Comparison of ENCODE assay signal across 9 cellular contexts in genomic region chr1:203662821-203663220, GRCh38. TPM values are rescaled to one million over a fixed set of nuclear protein-coding genes. Genes with fewer than 3 reads are reported as not detected.
DNase-seq lines count a peak whose midpoint lies in the region; ATAC-seq and TF ChIP-seq lines count a peak whose summit lies in the region.
"Had no signal": no experiment of that assay in that cellular context is flagged by ENCODE, and none has a peak within 500 bp of the region (broad histone marks: within the 10 kb centered on the region; RNA-seq: fewer than 3 reads in every experiment).

No MANE protein-coding gene starts in this region.

- DNase-seq in HCT116 (ENCODE audit: low read depth, low spot score) (no peak), esophagus squamous epithelium (lab: John Stamatoyannopoulos, UW) (no peak), midbrain (lab: John Stamatoyannopoulos, UW) (no peak), NCI-H2196 (lab: John Stamatoyannopoulos, UW; ENCODE audit: unreplicated experiment) (no peak)
- no peak for DNase-seq in activated CD4-positive, alpha-beta memory T cell treated with anti-CD3 and anti-CD28 coated beads for 36 hours
- DNase-seq: H7 had no signal

- H3K79me2 ChIP-seq in HCT116 (ENCODE audit: insufficient read depth, low read length), result no peaks in the 10 kb centered on the region

- TF ChIP-seq CTCF in HCT116 (IDR thresholded peaks at IDR 0.05 in 2 of 3, conservative IDR thresholded peaks at IDR 0.05 in 1 of 3; ENCODE audit: borderline replicate concordance in 1 of 3, insufficient read depth in 1 of 3, low read depth in 2 of 3, low read length in 2 of 3) (no peak), esophagus squamous epithelium (IDR thresholded peaks at IDR 0.05) (no peak)

- TF ChIP-seq POLR2A in HCT116 (IDR thresholded peaks at IDR 0.05; ENCODE audit: borderline replicate concordance, extremely low read depth, insufficient read depth, insufficient read length), result no peak
- no peak for TF ChIP-seq POLR2A in esophagus squamous epithelium (IDR thresholded peaks at IDR 0.05)

- peaks cover 64% of the 10 kb centered on the region for H3K4me1 Mint-ChIP-seq in activated CD4-positive, alpha-beta memory T cell treated with anti-CD3 and anti-CD28 coated beads for 36 hours (ENCODE audit: low read depth)

- WGBS in esophagus squamous epithelium, 2 donors, result 50 to 54% methylated on average over 2 of the region's 2 CpGs

- H3K4me1 ChIP-seq in HCT116 (ENCODE audit: control insufficient read depth in 1 of 2, insufficient read depth in 2 of 2, low read length in 2 of 2), result peaks cover 22 to 42% of the 10 kb centered on the region in 2 experiments
- peaks cover 13 to 81% (median 61%) of the 10 kb centered on the region in 3 donors for H3K4me1 ChIP-seq in esophagus squamous epithelium
- H3K4me1 ChIP-seq in skeletal muscle tissue (ENCODE audit: control insufficient read depth in 3 of 3, insufficient read depth in 3 of 3, low read length in 3 of 3), result peaks cover 39 to 50% (median 50%) of the 10 kb centered on the region in 3 donors

- BruUV-seq in HCT116 (replicated peaks; lab: Mats Ljungman, UMichigan), result no TSS peak

- peak overlapping the region; percentile 73 for H3K27ac Mint-ChIP-seq in activated CD4-positive, alpha-beta memory T cell treated with anti-CD3 and anti-CD28 coated beads for 36 hours

- POLR2A ChIA-PET in HCT116 (lab: Charles Lee), result interaction anchor here (0.8 kb wide), 1 partner anchor 9 kb away, joined by 3 read pairs; no protein-coding TSS in a partner anchor
- POLR2A ChIA-PET in activated CD4-positive, alpha-beta memory T cell treated with anti-CD3 and anti-CD28 coated beads for 36 hours (lab: Charles Lee), result interaction anchor here (1.0 to 1.4 kb wide), 2 partner anchors 9 to 13 kb away, joined by 3 to 19 read pairs; no protein-coding TSS in a partner anchor

- TF ChIP-seq RAD21 in HCT116 (IDR thresholded peaks at IDR 0.05; ENCODE audit: low read depth), result no peak

- CTCF ChIA-PET in HCT116 (lab: Charles Lee), result interaction anchor here (0.9 to 1.0 kb wide), 2 partner anchors 9 to 158 kb away, joined by 3 to 4 read pairs; no protein-coding TSS in a partner anchor
- CTCF ChIA-PET in activated CD4-positive, alpha-beta memory T cell treated with anti-CD3 and anti-CD28 coated beads for 36 hours (lab: Charles Lee), result interaction anchor here (1.0 to 1.8 kb wide), 5 partner anchors 10 to 159 kb away, joined by 3 to 8 read pairs (median 5); no protein-coding TSS in a partner anchor

- H3K9me3 ChIP-seq in HCT116 (ENCODE audit: control insufficient read depth in 1 of 2, insufficient read depth in 1 of 2, low read depth in 1 of 2, low read length in 2 of 2), result no peaks in the 10 kb centered on the region
- H3K9me3 ChIP-seq in esophagus squamous epithelium, result no peaks in the 10 kb centered on the region
- H3K9me3 ChIP-seq in skeletal muscle tissue (ENCODE audit: control insufficient read depth in 3 of 3, low read length in 3 of 3), result no peaks in the 10 kb centered on the region

- intact Hi-C loops in HCT116 (cut with micrococcal nuclease), result no loop called here
- intact Hi-C loops in activated CD4-positive, alpha-beta memory T cell treated with anti-CD3 and anti-CD28 coated beads for 36 hours (cut with micrococcal nuclease), result loop anchor here (1.0 to 2.0 kb wide), 2 partner anchors 10 to 14 kb away; no protein-coding TSS in a partner anchor
- intact Hi-C loops in esophagus squamous epithelium (cut with DNase I), result no loop called here

- H3K36me3 ChIP-seq in HCT116 (ENCODE audit: control insufficient read depth in 1 of 2, insufficient read depth in 2 of 2, low read length in 2 of 2), result no peaks in the 10 kb centered on the region
- peaks cover 0 to 6% (median 0%) of the 10 kb centered on the region in 3 donors for H3K36me3 ChIP-seq in esophagus squamous epithelium
- no peaks in the 10 kb centered on the region for H3K36me3 ChIP-seq in skeletal muscle tissue (ENCODE audit: control insufficient read depth in 3 of 3, insufficient read depth in 3 of 3, low read length in 3 of 3)

- peak overlapping the region; percentile 44 for H3K4me2 ChIP-seq in HCT116 (ENCODE audit: low read length)

- no peaks in the 10 kb centered on the region for H3K9me3 Mint-ChIP-seq in activated CD4-positive, alpha-beta memory T cell treated with anti-CD3 and anti-CD28 coated beads for 36 hours
- H3K9me3 Mint-ChIP-seq: IgD-negative memory B cell had no signal

- H3K36me3 Mint-ChIP-seq in activated CD4-positive, alpha-beta memory T cell treated with anti-CD3 and anti-CD28 coated beads for 36 hours, result no peaks in the 10 kb centered on the region

- RAD21 ChIA-PET in HCT116 (lab: Charles Lee; ENCODE audit: low non-redundant PET in 1 of 2, low total read pairs in 2 of 2, uncharacterized antibody in 2 of 2, unreplicated experiment in 2 of 2), result no interaction called here

- no peak for ATAC-seq in HCT116
- ATAC-seq in GM18867 (IDR thresholded peaks at IDR 0.05; ENCODE audit: unreplicated experiment), result no peak

- 0 out of 4 replicates have a peak overlapping the region, but pooled peaks of 1 of the 2 experiments have one; percentile 1 for H3K4me3 ChIP-seq in HCT116 (replicated peaks in 1 of 2; ENCODE audit: low read depth in 1 of 2, low read length in 2 of 2)
- H3K4me3 ChIP-seq in esophagus squamous epithelium, result no peak overlapping the region
- peak overlapping the region in 1 of 3 donors; percentile 34 for H3K4me3 ChIP-seq in skeletal muscle tissue (ENCODE audit: low read length in 3 of 3)

- H3K9ac ChIP-seq in HCT116 (ENCODE audit: low read length) (0 out of 2 replicates have a peak overlapping the region, but pooled peaks have one; percentile 15), skeletal muscle tissue (ENCODE audit: low read depth in 1 of 3, low read length in 3 of 3) (no peak overlapping the region)

- H4K20me1 ChIP-seq in HCT116 (ENCODE audit: insufficient read depth), result no peaks in the 10 kb centered on the region

- H3K9me2 ChIP-seq in HCT116 (ENCODE audit: insufficient read depth), result no peaks in the 10 kb centered on the region

- H3K4me3 Mint-ChIP-seq in activated CD4-positive, alpha-beta memory T cell treated with anti-CD3 and anti-CD28 coated beads for 36 hours, result no peak overlapping the region

- no peak overlapping the region for H2AFZ ChIP-seq in HCT116 (ENCODE audit: low read depth, low read length, poor library complexity, severe bottlenecking)

- H3K27ac ChIP-seq in HCT116 (ENCODE audit: low read depth, low read length) (no peak overlapping the region), esophagus squamous epithelium (peak overlapping the region; percentile 60 to 76 (median 74)), skeletal muscle tissue (ENCODE audit: low read depth, low read length) (peak overlapping the region; percentile 76)

- H3K27me3 ChIP-seq in HCT116 (ENCODE audit: insufficient read depth, low read length) (no peaks in the 10 kb centered on the region), esophagus squamous epithelium (no peaks in the 10 kb centered on the region), skeletal muscle tissue (ENCODE audit: control insufficient read depth in 3 of 3, insufficient read depth in 3 of 3, low read length in 3 of 3) (no peaks in the 10 kb centered on the region)

- no peaks in the 10 kb centered on the region for H3K27me3 Mint-ChIP-seq in activated CD4-positive, alpha-beta memory T cell treated with anti-CD3 and anti-CD28 coated beads for 36 hours
- H3K27me3 Mint-ChIP-seq: IgD-negative memory B cell had no signal

TF ChIP-seq in HCT116, 20 proteins besides CTCF, POLR2A, EP300 and RAD21:
- TF ChIP-seq EZH2phosphoT487 (IDR thresholded peaks at IDR 0.05; ENCODE audit: borderline replicate concordance) (no peak), SP1 (IDR thresholded peaks at IDR 0.05; ENCODE audit: low read depth) (no peak), ZFX (IDR thresholded peaks at IDR 0.05) (no peak), EGR1 (IDR thresholded peaks at IDR 0.05; ENCODE audit: low read depth) (no peak), YY1 (IDR thresholded peaks at IDR 0.05; ENCODE audit: extremely low read depth, insufficient replicate concordance, low read depth, low read length) (no peak), SRF (IDR thresholded peaks at IDR 0.05; ENCODE audit: low read depth) (no peak), ZBTB33 (IDR thresholded peaks at IDR 0.05; ENCODE audit: extremely low read depth, insufficient replicate concordance, low read length) (no peak), SIN3A (IDR thresholded peaks at IDR 0.05; ENCODE audit: low read depth) (no peak), POLR2AphosphoS5 (IDR thresholded peaks at IDR 0.05; ENCODE audit: low read depth, low read length) (no peak), FOSL1 (IDR thresholded peaks at IDR 0.05; ENCODE audit: low read depth) (no peak)

RNA-seq across cellular contexts. Expression of gene ATP2B4, which starts 36.2 kb away (rescaled TPM):
- total RNA-seq in HCT116 (2021; ENCODE audit: unreplicated experiment) (37.1 TPM), esophagus squamous epithelium (10 to 100 TPM; 23.7 to 58.9 (median 39.2) TPM), skeletal muscle tissue (60.5 TPM)
- 22.3 and 25.3 TPM in 2 replicates for polyA plus RNA-seq in HCT116 (2012)
- total RNA-seq in activated CD4-positive, alpha-beta memory T cell treated with anti-CD3 and anti-CD28 coated beads for 36 hours, result 10 to 100 TPM; 48.1 to 52.7 TPM
